In the genomic region with DNA sequence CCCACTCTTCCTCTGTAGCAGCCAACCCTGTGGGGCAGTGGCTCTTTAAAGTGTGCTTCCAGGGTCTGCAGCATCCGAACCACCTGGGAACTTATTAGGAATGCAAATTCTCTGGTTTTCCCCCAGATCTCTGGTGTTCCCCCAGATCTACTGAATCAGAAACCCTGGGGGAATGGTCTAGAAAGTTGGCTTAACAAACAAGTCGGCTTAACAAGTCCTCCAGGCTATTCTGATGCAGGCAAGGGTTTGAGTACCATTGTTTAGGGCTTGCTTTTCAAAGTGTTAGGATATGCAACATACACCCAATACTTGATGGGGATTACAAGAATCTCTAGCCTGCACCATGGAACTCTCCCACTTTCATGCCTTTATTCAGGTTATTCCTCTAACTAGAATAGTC, we compare ENCODE assay signal across 15 cellular contexts.
DNase-seq lines count a peak whose midpoint lies in the region; ATAC-seq, FAIRE-seq and TF ChIP-seq lines count a peak whose summit lies in the region.
"Had no signal": no experiment of that assay in that cellular context is flagged by ENCODE, and none has a peak within 500 bp of the region (broad histone marks: within the 10 kb centered on the region; RNA-seq: fewer than 3 reads in every experiment).

No MANE protein-coding gene starts in this region.

- no peak overlapping the region for H3K27ac Mint-ChIP-seq in astrocyte (ENCODE audit: unreplicated experiment)
- H3K27ac Mint-ChIP-seq in T-cell: no peak overlapping the region
- no peak overlapping the region for H3K27ac Mint-ChIP-seq in CD8-positive, alpha-beta T cell

- in situ Hi-C loops in HepG2 (cut with HindIII; ENCODE audit: extremely low pct_ligation_motif_present, low pct_unique_long_range_greater_than_20kb): loop anchor here (5.0 kb wide), 1 partner anchor 167 kb away; no protein-coding TSS in a partner anchor

- FAIRE-seq in HepG2 (lab: Jason Lieb, UNC) (no peak), astrocyte (lab: Jason Lieb, UNC) (no peak), H54 (lab: Jason Lieb, UNC) (no peak)

- TF ChIP-seq CTCF in HepG2 (CRISPR knock-in tag; IDR thresholded peaks at IDR 0.05) (no peak), right lobe of liver (IDR thresholded peaks at IDR 0.05) (no peak), astrocyte (IDR thresholded peaks at IDR 0.05; ENCODE audit: insufficient read depth, low read depth, low read length) (no peak)
- no peak for TF ChIP-seq CTCF in CD8-positive, alpha-beta T cell (IDR thresholded peaks at IDR 0.05)

- H3K36me3 Mint-ChIP-seq in astrocyte (ENCODE audit: low read depth, unreplicated experiment): peaks cover under 1% of the 10 kb centered on the region
- peaks cover 10% of the 10 kb centered on the region for H3K36me3 Mint-ChIP-seq in T-cell
- peaks cover 2% of the 10 kb centered on the region for H3K36me3 Mint-ChIP-seq in CD8-positive, alpha-beta T cell

- H3K27ac ChIP-seq in HepG2 (ENCODE audit: extremely low read length, insufficient read depth, low read length) (peak overlapping the region; percentile 2), right lobe of liver (no peak overlapping the region), HUES64 (ENCODE audit: low read depth, low read length) (peak overlapping the region; percentile 47; the same call in 1 of the 2 replicates), astrocyte (ENCODE audit: low read depth, low read length) (peak overlapping the region; percentile 2)
- H3K27ac ChIP-seq in CD8-positive, alpha-beta T cell (ENCODE audit: low read depth, low read length): no peak overlapping the region
- H3K27ac ChIP-seq: 22Rv1, BLaER1, HL-60 had no signal

- POLR2A ChIA-PET in HepG2 (lab: Yijun Ruan, JAX): interaction anchor here (1.3 kb wide), 1 partner anchor 17 kb away, joined by 4 read pairs; no protein-coding TSS in a partner anchor
- POLR2A ChIA-PET in T-cell (lab: Charles Lee): no interaction called here
- POLR2A ChIA-PET in CD8-positive, alpha-beta T cell (lab: Charles Lee): no interaction called here

- H3K4me3 Mint-ChIP-seq in astrocyte (ENCODE audit: unreplicated experiment) (no peak overlapping the region), T-cell (no peak overlapping the region)
- H3K4me3 Mint-ChIP-seq in CD8-positive, alpha-beta T cell: no peak overlapping the region

- intact Hi-C loops in HepG2 (cut with micrococcal nuclease; ENCODE audit: unreplicated experiment) (no loop called here), right lobe of liver (cut with DNase I) (loop anchor here in 1 of 2 donors (10.0 kb wide), 1 partner anchor 175 kb away; no protein-coding TSS in a partner anchor)
- intact Hi-C loops in CD8-positive, alpha-beta T cell (cut with DNase I, micrococcal nuclease): no loop called here

- no peak for TF ChIP-seq POLR2A in HepG2 (IDR thresholded peaks at IDR 0.05; ENCODE audit: insufficient read depth in 1 of 2, low read depth in 2 of 2, low read length in 2 of 2)
- no peak for TF ChIP-seq POLR2A in right lobe of liver (IDR thresholded peaks at IDR 0.05)
- no peak for TF ChIP-seq POLR2A in H54 (IDR thresholded peaks at IDR 0.05; ENCODE audit: low read depth, low read length)

- CTCF ChIA-PET in HepG2 (lab: Yijun Ruan, JAX; ENCODE audit: low intra/inter-chr PET ratio, low total read pairs) (no interaction called here), T-cell (lab: Charles Lee) (interaction anchor here in 1 of 2 donors (6.0 kb wide), 1 partner anchor 170 kb away, joined by 123 read pairs; no protein-coding TSS in a partner anchor)
- CTCF ChIA-PET in CD8-positive, alpha-beta T cell (lab: Charles Lee): interaction anchor here (22.4 kb wide), 1 partner anchor 171 kb away, joined by 556 read pairs; no protein-coding TSS in a partner anchor

- H3K9me3 ChIP-seq in HepG2 (ENCODE audit: low read length) (no peaks in the 10 kb centered on the region), right lobe of liver (no peaks in the 10 kb centered on the region), HUES64 (ENCODE audit: insufficient read depth, low read depth, low read length) (no peaks in the 10 kb centered on the region), astrocyte (ENCODE audit: insufficient read depth, low read depth, low read length) (no peaks in the 10 kb centered on the region)
- no peaks in the 10 kb centered on the region for H3K9me3 ChIP-seq in CD8-positive, alpha-beta T cell (ENCODE audit: low read length)

- H3K9ac ChIP-seq in HepG2 (ENCODE audit: insufficient read depth, low read depth, low read length): no peak overlapping the region
- no peak overlapping the region for H3K9ac ChIP-seq in HUES64 (ENCODE audit: low read depth, low read length)
- H3K9ac ChIP-seq in astrocyte (ENCODE audit: low read length): no peak overlapping the region
- H3K9ac ChIP-seq: BLaER1 had no signal

- H3K79me2 ChIP-seq in HepG2 (ENCODE audit: insufficient read depth, low read length): no peaks in the 10 kb centered on the region
- peaks cover 3% of the 10 kb centered on the region for H3K79me2 ChIP-seq in astrocyte (ENCODE audit: insufficient read depth, low read length)

- H4K20me1 ChIP-seq in HepG2 (ENCODE audit: insufficient read depth, low read length): no peaks in the 10 kb centered on the region
- H4K20me1 ChIP-seq in astrocyte (ENCODE audit: insufficient read depth, low read length): no peaks in the 10 kb centered on the region

- no peaks in the 10 kb centered on the region for H3K36me3 ChIP-seq in HepG2 (replicated peaks in 1 of 2; ENCODE audit: control insufficient read depth in 1 of 2, insufficient read depth in 2 of 2, low read length in 2 of 2)
- H3K36me3 ChIP-seq in right lobe of liver: no peaks in the 10 kb centered on the region
- H3K36me3 ChIP-seq in HUES64 (ENCODE audit: insufficient read depth, low read length): no peaks in the 10 kb centered on the region
- no peaks in the 10 kb centered on the region for H3K36me3 ChIP-seq in astrocyte (ENCODE audit: insufficient read depth, low read length)
- H3K36me3 ChIP-seq in CD8-positive, alpha-beta T cell (ENCODE audit: insufficient read depth, low read length): no peaks in the 10 kb centered on the region

- H3K27me3 Mint-ChIP-seq in astrocyte (ENCODE audit: low read depth, unreplicated experiment): no peaks in the 10 kb centered on the region
- no peaks in the 10 kb centered on the region for H3K27me3 Mint-ChIP-seq in T-cell
- H3K27me3 Mint-ChIP-seq in CD8-positive, alpha-beta T cell (ENCODE audit: low read depth): no peaks in the 10 kb centered on the region

- H3K4me2 ChIP-seq in HepG2 (ENCODE audit: low read depth, low read length) (no peak overlapping the region), astrocyte (ENCODE audit: low read length) (no peak overlapping the region)
- H3K4me2 ChIP-seq: BLaER1 had no signal

- H3K4me1 Mint-ChIP-seq in astrocyte (ENCODE audit: low read depth, unreplicated experiment) (peaks cover 19% of the 10 kb centered on the region), T-cell (peaks cover 5 to 6% (median 6%) of the 10 kb centered on the region in 3 donors)
- peaks cover 5% of the 10 kb centered on the region for H3K4me1 Mint-ChIP-seq in CD8-positive, alpha-beta T cell (ENCODE audit: low read depth)

- ATAC-seq in HepG2 (no peak), right lobe of liver (no peak), T-cell (replicated peaks in 1 of 4) (no peak), HG02938 (IDR thresholded peaks at IDR 0.05; ENCODE audit: unreplicated experiment) (no peak)
- no peak for ATAC-seq in CD8-positive, alpha-beta T cell

- no peak for TF ChIP-seq RAD21 in HepG2 (CRISPR knock-in tag; IDR thresholded peaks at IDR 0.05)

- H3K27me3 ChIP-seq in HepG2 (ENCODE audit: control insufficient read depth in 1 of 2, insufficient read depth in 2 of 2, low read length in 2 of 2) (no peaks in the 10 kb centered on the region), right lobe of liver (no peaks in the 10 kb centered on the region), HUES64 (ENCODE audit: insufficient read depth, low read length) (no peaks in the 10 kb centered on the region), astrocyte (ENCODE audit: insufficient read depth, low read length) (no peaks in the 10 kb centered on the region)
- H3K27me3 ChIP-seq in CD8-positive, alpha-beta T cell (ENCODE audit: insufficient read depth, low read length): no peaks in the 10 kb centered on the region
- H3K27me3 ChIP-seq: BLaER1 had no signal

- no TSS peak for BruUV-seq in HepG2 (replicated peaks; lab: Mats Ljungman, UMichigan)

- H3K4me3 ChIP-seq in HepG2 (replicated peaks in 1 of 3; ENCODE audit: insufficient read depth in 1 of 3, low read depth in 2 of 3, low read length in 3 of 3) (no peak overlapping the region), right lobe of liver (no peak overlapping the region), HUES64 (ENCODE audit: low read length) (no peak overlapping the region), astrocyte (ENCODE audit: insufficient read depth, low read depth, low read length) (no peak overlapping the region)
- H3K4me3 ChIP-seq in CD8-positive, alpha-beta T cell (ENCODE audit: low read depth, low read length): no peak overlapping the region
- H3K4me3 ChIP-seq: BLaER1 had no signal

- H3K9me3 Mint-ChIP-seq in astrocyte (ENCODE audit: unreplicated experiment) (no peaks in the 10 kb centered on the region), T-cell (no peaks in the 10 kb centered on the region)
- H3K9me3 Mint-ChIP-seq in CD8-positive, alpha-beta T cell: no peaks in the 10 kb centered on the region

- WGBS in HepG2 (ENCODE audit: low lambda C conversion rate): 86% methylated on average over 2 of the region's 2 CpGs
- 84% methylated on average over 2 of the region's 2 CpGs for WGBS in right lobe of liver (ENCODE audit: insufficient coverage, low coverage, low lambda C conversion rate, missing lambda C conversion rate)
- WGBS in HUES64: 45% methylated on average over 2 of the region's 2 CpGs

- H3K4me1 ChIP-seq in HepG2 (ENCODE audit: insufficient read depth, low read length): peaks cover 32% of the 10 kb centered on the region
- no peaks in the 10 kb centered on the region for H3K4me1 ChIP-seq in right lobe of liver
- peaks cover 18% of the 10 kb centered on the region for H3K4me1 ChIP-seq in HUES64 (ENCODE audit: insufficient read depth, low read length)
- H3K4me1 ChIP-seq in astrocyte (ENCODE audit: insufficient read depth, low read length): peaks cover 11% of the 10 kb centered on the region
- H3K4me1 ChIP-seq in CD8-positive, alpha-beta T cell (ENCODE audit: insufficient read depth, low read length): peaks cover 4% of the 10 kb centered on the region

- no peak for DNase-seq in HepG2 (ENCODE audit: low spot score)
- no peak for DNase-seq in right lobe of liver
- DNase-seq in astrocyte (ENCODE audit: low read depth): no peak
- no peak for DNase-seq in H54 (ENCODE audit: insufficient read length, low spot score)
- DNase-seq in T-cell: no peak
- DNase-seq in CD8-positive, alpha-beta T cell: no peak
- DNase-seq: AML-193, DMS 273 treated with DMSO at 0.1 percent for 48 hours, DMS79, H7 had no signal

- no peak overlapping the region for H2AFZ ChIP-seq in HepG2 (ENCODE audit: low read length)
- no peak overlapping the region for H2AFZ ChIP-seq in astrocyte (ENCODE audit: low read depth, low read length)

- TF ChIP-seq EP300 in HepG2 (IDR thresholded peaks at IDR 0.05; ENCODE audit: low read depth in 2 of 2, low read length in 2 of 2) (no peak), HepG2 (CRISPR knock-in tag; IDR thresholded peaks at IDR 0.05; ENCODE audit: borderline replicate concordance) (no peak)

TF ChIP-seq in HepG2, 621 proteins besides CTCF, POLR2A, EP300 and RAD21 (continues in another document):
- no peak for TF ChIP-seq ZNF558 (CRISPR knock-in tag; IDR thresholded peaks at IDR 0.05; ENCODE audit: borderline replicate concordance)
- TF ChIP-seq ZNF10 (CRISPR knock-in tag; IDR thresholded peaks at IDR 0.05; ENCODE audit: borderline replicate concordance, low read depth): no peak

Comparison
In these comparisons a context has a peak if more than half of its experiments do, and no peak if none do; other contexts are left out.
1. H3K27ac ChIP-seq: peak in HepG2 (single experiment), HUES64 (single experiment) and astrocyte (single experiment); none in right lobe of liver (0 of 3) and CD8-positive, alpha-beta T cell (single experiment).